In the genomic region with DNA sequence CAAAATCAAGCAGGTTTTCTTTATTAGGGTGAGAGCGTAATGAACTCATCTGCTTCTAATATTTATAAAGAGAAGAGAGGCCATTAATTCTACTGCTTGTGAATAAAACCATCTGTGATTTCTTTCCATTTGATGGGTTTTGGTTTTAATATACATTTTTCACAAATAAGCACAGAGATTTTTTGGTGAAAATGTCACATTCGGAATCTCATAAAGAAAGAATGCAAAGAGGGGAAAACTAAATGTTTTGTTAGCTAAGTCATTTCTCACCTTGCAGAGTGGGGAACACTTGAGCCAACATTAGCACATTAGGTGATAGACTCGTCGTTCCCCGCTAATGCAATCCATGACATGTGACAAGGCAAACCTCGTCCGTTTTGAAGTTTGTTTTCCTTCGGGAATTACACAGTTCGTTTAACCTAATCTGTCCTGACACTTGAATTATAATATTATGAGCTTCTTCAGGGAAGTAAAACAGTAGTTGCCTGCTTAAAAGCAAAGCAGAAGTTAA, we compare ENCODE assay signal across 11 cellular contexts.
DNase-seq lines count a peak whose midpoint lies in the region; ATAC-seq and TF ChIP-seq lines count a peak whose summit lies in the region.
"Had no signal": no experiment of that assay in that cellular context is flagged by ENCODE, and none has a peak within 500 bp of the region (broad histone marks: within the 10 kb centered on the region; RNA-seq: fewer than 3 reads in every experiment).

No MANE protein-coding gene starts in this region.

- TF ChIP-seq POLR2A in stomach (IDR thresholded peaks at IDR 0.05): no peak

- intact Hi-C loops in stomach (cut with DNase I; ENCODE audit: low total_unique reads): no loop called here

- no peaks in the 10 kb centered on the region for H3K9me3 ChIP-seq in SJCRH30 (replicated peaks)
- no peaks in the 10 kb centered on the region for H3K9me3 ChIP-seq in stomach

- H3K4me3 Mint-ChIP-seq in activated T-cell treated with anti-CD3 and anti-CD28 coated beads, Interleukin-2, amount 50 U/mL, for 24 hours: peak overlapping the region; percentile 70

- peak overlapping the region; percentile 48 for H3K4me3 ChIP-seq in SJCRH30
- peak overlapping the region; percentile 36 to 51 for H3K4me3 ChIP-seq in foreskin fibroblast (ENCODE audit: low read depth in 1 of 2, low read length in 2 of 2)
- H3K4me3 ChIP-seq in stomach: peak overlapping the region in 3 of 4 donors; percentile 36 to 47 (median 39)

- no peaks in the 10 kb centered on the region for H3K9me3 Mint-ChIP-seq in activated T-cell treated with anti-CD3 and anti-CD28 coated beads, Interleukin-2, amount 50 U/mL, for 24 hours

- no peaks in the 10 kb centered on the region for H3K36me3 ChIP-seq in SJCRH30
- H3K36me3 ChIP-seq in stomach: no peaks in the 10 kb centered on the region

- H3K27me3 ChIP-seq in SJCRH30: no peaks in the 10 kb centered on the region; the same call in 1 of the 2 replicates
- H3K27me3 ChIP-seq in stomach: peaks cover 0 to 96% (median 82%) of the 10 kb centered on the region in 3 donors

- ATAC-seq in HG02588 (IDR thresholded peaks at IDR 0.05; ENCODE audit: unreplicated experiment) (no peak), GM19324 (IDR thresholded peaks at IDR 0.05; ENCODE audit: low FRiP score, unreplicated experiment) (no peak)

- TF ChIP-seq EP300 in stomach (IDR thresholded peaks at IDR 0.05): no peak

- TF ChIP-seq CTCF in foreskin fibroblast (IDR thresholded peaks at IDR 0.05; ENCODE audit: low read depth, low read length) (no peak), stomach (IDR thresholded peaks at IDR 0.05) (no peak)

- 12 to 18% (median 14%) methylated on average over 9 of the region's 9 CpGs for WGBS in stomach, 5 donors

- no peaks in the 10 kb centered on the region for H3K36me3 Mint-ChIP-seq in activated T-cell treated with anti-CD3 and anti-CD28 coated beads, Interleukin-2, amount 50 U/mL, for 24 hours (ENCODE audit: low read depth)

- H3K27ac Mint-ChIP-seq in activated T-cell treated with anti-CD3 and anti-CD28 coated beads, Interleukin-2, amount 50 U/mL, for 24 hours: peak overlapping the region; percentile 90

- H3K27ac ChIP-seq in SJCRH30 (peak overlapping the region; percentile 4; the same call in 1 of the 2 replicates), stomach (peak overlapping the region in 4 of 5 donors; percentile 63 to 80 (median 74))

- H3K4me1 Mint-ChIP-seq in activated T-cell treated with anti-CD3 and anti-CD28 coated beads, Interleukin-2, amount 50 U/mL, for 24 hours (ENCODE audit: low read depth): peaks cover 48% of the 10 kb centered on the region

- DNase-seq in activated T-cell treated with anti-CD3 and anti-CD28 coated beads, Interleukin-2, amount 50 U/mL, for 24 hours: no peak
- DNase-seq in activated T-cell treated with anti-CD3 and anti-CD28 coated beads, Interleukin-2, amount 50 U/mL, for 1 hour: no peak
- no peak for DNase-seq in SJCRH30
- no peak for DNase-seq in foreskin fibroblast
- no peak for DNase-seq in stomach
- no peak for DNase-seq in putamen (ENCODE audit: low spot score)
- DNase-seq: cortex of kidney, midbrain, NCI-H2029 treated with DMSO at 0.1 percent for 48 hours had no signal

- H3K4me1 ChIP-seq in SJCRH30 (peaks cover 47% of the 10 kb centered on the region), stomach (peaks cover 12 to 47% (median 30%) of the 10 kb centered on the region in 4 donors)

- H3K27me3 Mint-ChIP-seq in activated T-cell treated with anti-CD3 and anti-CD28 coated beads, Interleukin-2, amount 50 U/mL, for 24 hours: peaks cover 82% of the 10 kb centered on the region
